In the genomic region with DNA sequence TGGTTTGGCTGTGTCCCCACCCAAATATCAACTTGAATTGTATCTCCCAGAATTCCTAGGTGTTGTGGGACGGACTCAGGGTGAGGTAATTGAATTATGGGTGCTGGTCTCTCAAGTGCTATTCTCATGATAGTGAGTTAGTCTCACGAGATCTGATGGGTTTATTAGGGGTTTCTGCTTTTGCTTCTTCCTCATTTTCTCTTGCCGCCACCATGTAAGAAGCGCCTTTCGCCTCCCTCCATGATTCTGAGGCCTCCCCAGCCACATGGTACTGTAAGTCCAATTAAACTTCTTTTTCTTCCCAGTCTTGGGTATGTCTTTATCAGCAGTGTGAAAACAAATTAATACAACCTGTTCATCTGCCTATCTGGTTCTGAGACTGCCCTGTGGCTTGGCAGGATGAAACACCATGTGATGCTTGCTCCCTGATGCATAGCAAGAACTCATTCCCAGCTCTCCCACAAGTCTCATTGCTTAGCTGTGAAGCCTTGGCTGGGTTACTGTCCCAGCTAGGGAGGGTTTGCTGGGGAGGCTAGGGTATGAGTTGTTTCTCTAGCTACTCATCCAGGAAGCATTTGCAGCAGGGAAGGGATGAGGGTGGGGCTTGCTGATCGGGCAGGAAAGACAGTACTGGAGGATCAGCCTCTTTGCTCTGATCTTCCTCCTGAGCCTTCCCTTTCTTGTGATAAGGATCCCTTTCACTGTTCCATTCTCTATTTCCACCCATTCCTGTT, we compare ENCODE assay signal across 11 cellular contexts. TPM values are rescaled to one million over a fixed set of nuclear protein-coding genes. Genes with fewer than 3 reads are reported as not detected.
DNase-seq lines count a peak whose midpoint lies in the region; ATAC-seq, FAIRE-seq and TF ChIP-seq lines count a peak whose summit lies in the region.
"Had no signal": no experiment of that assay in that cellular context is flagged by ENCODE, and none has a peak within 500 bp of the region (broad histone marks: within the 10 kb centered on the region; RNA-seq: fewer than 3 reads in every experiment).

No MANE protein-coding gene starts in this region.

- H3K27me3 ChIP-seq in esophagus squamous epithelium (no peaks in the 10 kb centered on the region), endodermal cell (ENCODE audit: control insufficient read depth, insufficient read depth, low read length, poor library complexity, severe bottlenecking) (peaks cover 60% of the 10 kb centered on the region)

- TF ChIP-seq POLR2A in esophagus squamous epithelium (IDR thresholded peaks at IDR 0.05) = no peak

- H3K27ac Mint-ChIP-seq in endodermal cell = no peak overlapping the region
- H3K27ac Mint-ChIP-seq: activated B cell treated with CpG ODN at 0.5 μM for 24 hours; stimulated activated naive CD8-positive, alpha-beta T cell treated with anti-CD3 and anti-CD28 coated beads, Interleukin-15, Interleukin-2, amounts not matched to agents 100 ng/mL and 50 ng/mL, for 24 hours had no signal

- FAIRE-seq in RCC 7860 (lab: Jason Lieb, UNC) = peak; percentile 98

- intact Hi-C loops in esophagus squamous epithelium (cut with DNase I) (no loop called here), sciatic nerve (cut with DNase I) (no loop called here)

- H3K4me3 ChIP-seq in esophagus squamous epithelium (peak overlapping the region; percentile 4 to 35 (median 9)), endodermal cell (ENCODE audit: low read length) (no peak overlapping the region)

- H3K4me1 Mint-ChIP-seq in endodermal cell = peaks cover 4% of the 10 kb centered on the region

- no peak overlapping the region for H3K9ac ChIP-seq in endodermal cell (ENCODE audit: extremely low read depth, low read length, poor library complexity, severe bottlenecking)

- no peaks in the 10 kb centered on the region for H3K36me3 Mint-ChIP-seq in endodermal cell (ENCODE audit: low read depth)

- H3K4me1 ChIP-seq in esophagus squamous epithelium = peaks cover 10 to 40% (median 15%) of the 10 kb centered on the region in 3 donors
- H3K4me1 ChIP-seq in endodermal cell (ENCODE audit: control insufficient read depth, insufficient read depth, low read length) = no peaks in the 10 kb centered on the region

- DNase-seq in Daoy (ENCODE audit: low read depth) = peak; percentile 65
- peak; percentile 95 for DNase-seq in RCC 7860 (ENCODE audit: low spot score)
- DNase-seq in esophagus squamous epithelium (lab: John Stamatoyannopoulos, UW) = no peak
- no peak for DNase-seq in sciatic nerve (ENCODE audit: low spot score)
- DNase-seq in SK-N-DZ (ENCODE audit: low spot score) = no peak
- no peak for DNase-seq in NCI-H748 (lab: John Stamatoyannopoulos, UW; ENCODE audit: unreplicated experiment)
- no peak for DNase-seq in activated CD4-positive, alpha-beta T cell treated with anti-CD3 and anti-CD28 coated beads, Interleukin-2, amount 50 U/mL, for 1 hour
- DNase-seq in endodermal cell = no peak
- DNase-seq: activated B cell treated with CpG ODN at 0.5 μM for 24 hours, naive B cell had no signal

- H3K4me3 Mint-ChIP-seq in endodermal cell = no peak overlapping the region
- H3K4me3 Mint-ChIP-seq: activated B cell treated with CpG ODN at 0.5 μM for 24 hours; stimulated activated naive CD8-positive, alpha-beta T cell treated with anti-CD3 and anti-CD28 coated beads, Interleukin-15, Interleukin-2, amounts not matched to agents 100 ng/mL and 50 ng/mL, for 24 hours had no signal

- H3K36me3 ChIP-seq in esophagus squamous epithelium (no peaks in the 10 kb centered on the region), endodermal cell (ENCODE audit: control insufficient read depth, insufficient read depth, low read length) (no peaks in the 10 kb centered on the region)

- H3K9me3 ChIP-seq in esophagus squamous epithelium (peaks cover 0 to under 1% (median 0%) of the 10 kb centered on the region in 3 donors), endodermal cell (ENCODE audit: control insufficient read depth, low read length) (peaks cover 20% of the 10 kb centered on the region)

- H3K9me3 Mint-ChIP-seq in endodermal cell = peaks cover 18% of the 10 kb centered on the region

- WGBS in esophagus squamous epithelium, 2 donors = 72 to 77% methylated on average over 6 of the region's 6 CpGs
- 84 to 86% methylated on average over 4 to 6 of the region's 6 CpGs for WGBS in endodermal cell (ENCODE audit: insufficient coverage in 1 of 2, insufficient read length in 1 of 2), 2 experiments

- H3K27ac ChIP-seq in esophagus squamous epithelium (peak overlapping the region; percentile 49 to 83 (median 78)), endodermal cell (ENCODE audit: low read depth, low read length) (no peak overlapping the region)

- TF ChIP-seq CTCF in esophagus squamous epithelium (IDR thresholded peaks at IDR 0.05) (no peak), endodermal cell (conservative IDR thresholded peaks at IDR 0.05) (no peak)

- H3K27me3 Mint-ChIP-seq in endodermal cell (ENCODE audit: insufficient read depth) = peaks cover 82% of the 10 kb centered on the region
- H3K27me3 Mint-ChIP-seq: activated B cell treated with CpG ODN at 0.5 μM for 24 hours had no signal

- ATAC-seq in sciatic nerve = peak; percentile 46

RNA-seq across cellular contexts. Expression of gene SQOR, which starts 3.7 kb away (rescaled TPM):
- total RNA-seq in Daoy (2014; rRNA removed; shearing (Covaris generic)) = 35.1 and 46.1 TPM in 2 replicates
- total RNA-seq in esophagus squamous epithelium = 100 to 1,000 TPM in 3 of 4 donors, 10 to 100 TPM in 1; 88.7 to 178 (median 128) TPM
- 48.0 TPM for total RNA-seq in sciatic nerve
- polyA plus RNA-seq in SK-N-DZ (2014; cell fraction: cytosol; rRNA removed) = 0.74 and 1.9 TPM in 2 replicates
- polyA plus RNA-seq in SK-N-DZ (2014; cell fraction: nucleus; rRNA removed) = 0.30 and 0.92 TPM in 2 replicates
- under 1 TPM in 1 of 2 donors, not detected in 1; 0.24 TPM for total RNA-seq in endodermal cell
- polyA plus RNA-seq in endodermal cell (2013, experiment 1 of 2) = 0.93 TPM
- polyA plus RNA-seq in endodermal cell (2013, experiment 2 of 2) = 0.58 TPM

RNA-seq across cellular contexts. Expression of gene BLOC1S6, which starts 43.9 kb away (rescaled TPM):
- 67.6 and 73.1 TPM in 2 replicates for total RNA-seq in Daoy (2014; rRNA removed; shearing (Covaris generic))
- 10 to 100 TPM; 19.7 to 41.8 (median 29.0) TPM for total RNA-seq in esophagus squamous epithelium
- total RNA-seq in sciatic nerve = 48.1 TPM
- polyA plus RNA-seq in SK-N-DZ (2014; cell fraction: cytosol; rRNA removed) = 82.0 and 88.4 TPM in 2 replicates
- 17.1 and 24.0 TPM in 2 replicates for polyA plus RNA-seq in SK-N-DZ (2014; cell fraction: nucleus; rRNA removed)
- 10 to 100 TPM; 43.3 to 46.8 TPM for total RNA-seq in endodermal cell
- polyA plus RNA-seq in endodermal cell (2013, experiment 1 of 2) = 48.4 TPM
- polyA plus RNA-seq in endodermal cell (2013, experiment 2 of 2) = 46.7 TPM

Comparison
In these comparisons a context has a peak if more than half of its experiments do, and no peak if none do; other contexts are left out.
1. DNase-seq: peak in Daoy (single experiment) and RCC 7860 (single experiment); none in esophagus squamous epithelium (single experiment), sciatic nerve (single experiment), SK-N-DZ (single experiment), NCI-H748 (single experiment), activated CD4-positive, alpha-beta T cell treated with anti-CD3 and anti-CD28 coated beads, Interleukin-2, amount 50 U/mL, for 1 hour (single experiment) and endodermal cell (single experiment).
2. RNA of gene SQOR, which starts 3.7 kb away (total RNA-seq): 88.7 to 178 TPM in esophagus squamous epithelium, 48.0 TPM in sciatic nerve (single experiment) and 35.1 to 46.1 TPM in Daoy; 0.24 TPM in endodermal cell; every median in the first group is over 10 times any median in the second.